In the genomic region with DNA sequence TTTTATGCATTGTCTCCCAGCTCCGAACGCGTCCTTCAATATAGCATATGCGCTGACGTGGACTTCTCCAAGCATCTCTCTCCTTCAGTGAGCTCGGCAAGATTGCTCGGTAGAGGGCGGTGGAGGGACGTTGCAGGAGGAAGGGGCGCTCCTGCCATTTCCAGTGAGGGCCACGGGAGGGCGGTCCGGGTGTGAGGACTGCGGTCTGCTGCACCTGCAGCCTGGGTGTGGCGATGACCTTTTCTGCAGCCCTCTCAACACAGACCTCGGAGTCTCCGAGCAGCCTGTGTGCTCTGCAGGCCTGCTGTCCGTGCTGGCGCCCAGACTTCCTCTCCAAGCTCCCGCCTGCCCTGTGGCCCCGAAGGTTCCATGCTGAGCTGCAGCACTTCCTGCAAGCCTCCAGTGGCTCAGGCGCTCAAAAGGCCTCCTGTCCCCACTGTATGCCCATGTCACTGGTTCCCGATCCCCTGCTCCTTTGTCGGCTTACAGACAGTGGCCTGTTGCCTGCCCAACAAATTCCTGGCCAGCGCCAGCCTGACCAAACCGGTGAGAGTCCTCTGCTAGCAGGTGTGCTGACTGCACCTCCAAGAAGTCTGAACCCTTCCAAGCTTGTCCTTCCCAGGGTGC, we compare ENCODE assay signal across 1 cellular context.
TF ChIP-seq lines count a peak whose summit lies in the region.

No MANE protein-coding gene starts in this region.

TF ChIP-seq in K562, 482 proteins besides CTCF, POLR2A, EP300 and RAD21 (continued from another document):
- TF ChIP-seq GABPB1 (CRISPR knock-in tag; IDR thresholded peaks at IDR 0.05) (peak; percentile 78), HEY1 (CRISPR knock-in tag; IDR thresholded peaks at IDR 0.05; ENCODE audit: borderline replicate concordance) (no peak), KLF6 (CRISPR knock-in tag; IDR thresholded peaks at IDR 0.05; ENCODE audit: borderline replicate concordance) (peak; percentile 73; the same call in 1 of the 2 replicates), PML (IDR thresholded peaks at IDR 0.05; ENCODE audit: low read length) (no peak), ZBED1 (IDR thresholded peaks at IDR 0.05) (no peak), KLF10 (CRISPR knock-in tag; IDR thresholded peaks at IDR 0.05) (no peak), ZNF282 (CRISPR knock-in tag; IDR thresholded peaks at IDR 0.05) (no peak)
- TF ChIP-seq, protein P1, sequence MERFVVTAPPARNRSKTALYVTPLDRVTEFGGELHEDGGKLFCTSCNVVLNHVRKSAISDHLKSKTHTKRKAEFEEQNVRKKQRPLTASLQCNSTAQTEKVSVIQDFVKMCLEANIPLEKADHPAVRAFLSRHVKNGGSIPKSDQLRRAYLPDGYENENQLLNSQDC (CRISPR knock-in tag; IDR thresholded peaks at IDR 0.05) = no peak
- TF ChIP-seq, protein P2, sequence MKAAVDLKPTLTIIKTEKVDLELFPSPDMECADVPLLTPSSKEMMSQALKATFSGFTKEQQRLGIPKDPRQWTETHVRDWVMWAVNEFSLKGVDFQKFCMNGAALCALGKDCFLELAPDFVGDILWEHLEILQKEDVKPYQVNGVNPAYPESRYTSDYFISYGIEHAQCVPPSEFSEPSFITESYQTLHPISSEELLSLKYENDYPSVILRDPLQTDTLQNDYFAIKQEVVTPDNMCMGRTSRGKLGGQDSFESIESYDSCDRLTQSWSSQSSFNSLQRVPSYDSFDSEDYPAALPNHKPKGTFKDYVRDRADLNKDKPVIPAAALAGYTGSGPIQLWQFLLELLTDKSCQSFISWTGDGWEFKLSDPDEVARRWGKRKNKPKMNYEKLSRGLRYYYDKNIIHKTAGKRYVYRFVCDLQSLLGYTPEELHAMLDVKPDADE (conservative IDR thresholded peaks at IDR 0.05; ENCODE audit: control insufficient read depth, low read depth, low read length) = no peak; the same call in 1 of the 2 replicates
